21 cellular contexts compared by ENCODE assay signal in genomic region chr3:29527251-29527650, GRCh38.
A peak's percentile ranks its signal among the peaks of the same experiment; 100 is the strongest.
DNase-seq lines count a peak whose midpoint lies in the region; ATAC-seq and TF ChIP-seq lines count a peak whose summit lies in the region.
"Had no signal": no experiment of that assay in that cellular context is flagged by ENCODE, and none has a peak within 500 bp of the region (broad histone marks: within the 10 kb centered on the region; RNA-seq: fewer than 3 reads in every experiment).

No MANE protein-coding gene starts in this region.

- BruUV-seq in PC-3 (replicated peaks; lab: Mats Ljungman, UMichigan): no TSS peak

- H2AFZ ChIP-seq in PC-3 (ENCODE audit: low read length): no peak overlapping the region

- H3K4me3 ChIP-seq in left ventricle myocardium inferior: no peak overlapping the region
- H3K4me3 ChIP-seq in heart left ventricle: no peak overlapping the region
- H3K4me3 ChIP-seq in PC-3 (ENCODE audit: low read length): no peak overlapping the region

- 29 to 53% (median 31%) methylated on average over 1 of the region's 1 CpG for WGBS in heart left ventricle, 4 donors

- H4K20me1 ChIP-seq in PC-3 (ENCODE audit: low read length): no peaks in the 10 kb centered on the region

- H3K36me3 ChIP-seq in left ventricle myocardium inferior: no peaks in the 10 kb centered on the region
- no peaks in the 10 kb centered on the region for H3K36me3 ChIP-seq in heart left ventricle
- no peaks in the 10 kb centered on the region for H3K36me3 ChIP-seq in PC-3 (ENCODE audit: low read depth, low read length)

- H3K9me3 Mint-ChIP-seq in activated T-cell treated with anti-CD3 and anti-CD28 coated beads, Interleukin-2, amount 50 U/mL, for 72 hours: no peaks in the 10 kb centered on the region

- no peak overlapping the region for H3K4me3 Mint-ChIP-seq in activated T-cell treated with anti-CD3 and anti-CD28 coated beads, Interleukin-2, amount 50 U/mL, for 72 hours
- H3K4me3 Mint-ChIP-seq: IgD-negative memory B cell had no signal

- POLR2A ChIA-PET in PC-3 (lab: Charles Lee; ENCODE audit: unreplicated experiment): no interaction called here

- peaks cover 59% of the 10 kb centered on the region for H3K4me1 ChIP-seq in left ventricle myocardium inferior
- H3K4me1 ChIP-seq in heart left ventricle: peaks cover 7 to 70% (median 34%) of the 10 kb centered on the region in 12 donors
- peaks cover 12% of the 10 kb centered on the region; the same call in 1 of the 2 replicates for H3K4me1 ChIP-seq in PC-3 (ENCODE audit: insufficient read depth, low read length)

- intact Hi-C loops in left ventricle myocardium inferior (cut with micrococcal nuclease): loop anchor here (10.0 kb wide), 2 partner anchors 168 to 228 kb away; no protein-coding TSS in a partner anchor
- intact Hi-C loops in heart left ventricle (cut with DNase I): loop anchor here in 4 of 10 donors (5.0 to 10.0 kb wide), 3 partner anchors 238 to 245 kb away; partner anchors contain the start of gene RBMS3 (in 4 of the 4)
- intact Hi-C loops in PC-3 (cut with micrococcal nuclease): no loop called here

- no peak overlapping the region for H3K27ac Mint-ChIP-seq in activated T-cell treated with anti-CD3 and anti-CD28 coated beads, Interleukin-2, amount 50 U/mL, for 72 hours
- H3K27ac Mint-ChIP-seq: IgD-negative memory B cell had no signal

- H3K79me2 ChIP-seq in PC-3 (ENCODE audit: low read length): no peaks in the 10 kb centered on the region

- H3K27me3 ChIP-seq in left ventricle myocardium inferior (ENCODE audit: low read depth) (no peaks in the 10 kb centered on the region), heart left ventricle (no peaks in the 10 kb centered on the region), PC-3 (ENCODE audit: low read length) (no peaks in the 10 kb centered on the region)

- CTCF ChIA-PET in PC-3 (lab: Charles Lee): no interaction called here

- H3K9ac ChIP-seq in PC-3 (ENCODE audit: low read length): no peak overlapping the region
- H3K9ac ChIP-seq: KMS-11 had no signal

- no peaks in the 10 kb centered on the region for H3K9me3 ChIP-seq in left ventricle myocardium inferior (replicated peaks)
- H3K9me3 ChIP-seq in heart left ventricle: no peaks in the 10 kb centered on the region
- no peaks in the 10 kb centered on the region for H3K9me3 ChIP-seq in PC-3 (ENCODE audit: low read length)

- H3K4me1 Mint-ChIP-seq in activated T-cell treated with anti-CD3 and anti-CD28 coated beads, Interleukin-2, amount 50 U/mL, for 72 hours (ENCODE audit: low read depth): no peaks in the 10 kb centered on the region
- H3K4me1 Mint-ChIP-seq: IgD-negative memory B cell had no signal

- TF ChIP-seq POLR2A in heart left ventricle (IDR thresholded peaks at IDR 0.05): no peak

- no peak for TF ChIP-seq CTCF in left ventricle myocardium inferior (IDR thresholded peaks at IDR 0.05; ENCODE audit: borderline replicate concordance)
- no peak for TF ChIP-seq CTCF in heart left ventricle (IDR thresholded peaks at IDR 0.05)
- no peak for TF ChIP-seq CTCF in PC-3 (conservative IDR thresholded peaks at IDR 0.05; ENCODE audit: low read depth, low read length)

- no peak for ATAC-seq in heart left ventricle
- no peak for ATAC-seq in activated T-cell treated with anti-CD3 and anti-CD28 coated beads, Interleukin-2, amount 50 U/mL, for 72 hours (replicated peaks in 1 of 2)
- no peak for ATAC-seq in PC-3
- ATAC-seq in HG03520 (IDR thresholded peaks at IDR 0.05; ENCODE audit: unreplicated experiment): no peak
- ATAC-seq: HCT116 had no signal

- no peak for DNase-seq in left ventricle myocardium inferior
- no peak for DNase-seq in heart left ventricle
- peak; percentile 51 for DNase-seq in dermis blood vessel endothelial cell
- DNase-seq in lung microvascular endothelial cell (ENCODE audit: low read depth in 2 of 2): peak; percentile 23 to 63
- no peak for DNase-seq in activated T-cell treated with anti-CD3 and anti-CD28 coated beads, Interleukin-2, amount 50 U/mL, for 72 hours
- no peak for DNase-seq in PC-3
- DNase-seq in D341Med (ENCODE audit: low spot score): no peak
- DNase-seq: 8988T, ACHN, Calu3, DMS153, DND-41, MM.1S, NCI-H2081, NCI-H2227 treated with DMSO at 0.1 percent for 48 hours, NCI-H526 treated with DMSO at 0.1 percent for 48 hours had no signal

- H3K9me2 ChIP-seq in PC-3 (replicated peaks; ENCODE audit: low read length): no peaks in the 10 kb centered on the region

- peaks cover 3% of the 10 kb centered on the region for H3F3A ChIP-seq in PC-3 (ENCODE audit: low read length, unreplicated experiment)

- no peaks in the 10 kb centered on the region for H3K36me3 Mint-ChIP-seq in activated T-cell treated with anti-CD3 and anti-CD28 coated beads, Interleukin-2, amount 50 U/mL, for 72 hours (ENCODE audit: insufficient read depth in 2 of 2)
- H3K36me3 Mint-ChIP-seq: IgD-negative memory B cell had no signal

- H3K27ac ChIP-seq in left ventricle myocardium inferior (replicated peaks) (peak overlapping the region; percentile 77), heart left ventricle (peak overlapping the region in 4 of 12 donors; percentile 3 to 56 (median 28)), PC-3 (ENCODE audit: low read length) (no peak overlapping the region)
- H3K27ac ChIP-seq: HL-60, KMS-11 had no signal

- no peaks in the 10 kb centered on the region for H3K27me3 Mint-ChIP-seq in activated T-cell treated with anti-CD3 and anti-CD28 coated beads, Interleukin-2, amount 50 U/mL, for 72 hours (ENCODE audit: low read depth)
- H3K27me3 Mint-ChIP-seq: IgD-negative memory B cell had no signal

- no peak overlapping the region for H3K4me2 ChIP-seq in PC-3 (ENCODE audit: low read length)
- H3K4me2 ChIP-seq: KMS-11 had no signal

Comparison
In these comparisons a context has a peak if more than half of its experiments do, and no peak if none do; other contexts are left out.
1. DNase-seq: peak in dermis blood vessel endothelial cell (single experiment) and lung microvascular endothelial cell (2 of 2); none in left ventricle myocardium inferior (single experiment), heart left ventricle (0 of 5), activated T-cell treated with anti-CD3 and anti-CD28 coated beads, Interleukin-2, amount 50 U/mL, for 72 hours (0 of 2), PC-3 (single experiment) and D341Med (single experiment).